Comparison of ENCODE assay signal across 7 cellular contexts in genomic region chr15:20237256-20238020, GRCh38.
DNase-seq lines count a peak whose midpoint lies in the region; ATAC-seq, FAIRE-seq and TF ChIP-seq lines count a peak whose summit lies in the region.
"Not testable (repeated sequence)": the region's sequence is repeated elsewhere in the genome, so short reads cannot be mapped to it uniquely, and the experiment has no call there.

No MANE protein-coding gene starts in this region.

- not testable (repeated sequence) for H3K36me3 ChIP-seq in spleen

- ATAC-seq in Right ventricle myocardium inferior, result peak; percentile 12

- DNase-seq in AG20443 (ENCODE audit: low spot score) (peak; percentile 2), H4 (ENCODE audit: low spot score) (peak; percentile 7), RCC 7860 (ENCODE audit: low spot score) (peak; percentile 32), kidney tubule cell (ENCODE audit: low spot score) (peak; percentile 60), mesenteric fat pad (ENCODE audit: low spot score) (peak; percentile 79), spleen (peak; percentile 67)
- DNase-seq in Right ventricle myocardium inferior (ENCODE audit: missing footprints), result not testable (repeated sequence)

- 70 to 74% (median 74%) methylated on average over 13 of the region's 13 CpGs for WGBS in spleen, 5 donors

- not testable (repeated sequence) for H3K4me3 ChIP-seq in spleen

- not testable (repeated sequence) for H3K27ac ChIP-seq in spleen

- H3K4me1 ChIP-seq in spleen, result not testable (repeated sequence)

- intact Hi-C loops in Right ventricle myocardium inferior (cut with DNase I); spleen (cut with DNase I; ENCODE audit: low total_unique reads): not testable (repeated sequence)

- H3K27me3 ChIP-seq in spleen (replicated peaks in 1 of 7), result not testable (repeated sequence)

- not testable (repeated sequence) for TF ChIP-seq POLR2A in spleen (IDR thresholded peaks at IDR 0.05)

- not testable (repeated sequence) for TF ChIP-seq CTCF in spleen (IDR thresholded peaks at IDR 0.05 in 8 of 11, conservative IDR thresholded peaks at IDR 0.05 in 3 of 11)

- not testable (repeated sequence) for FAIRE-seq in RCC 7860 (lab: Jason Lieb, UNC)

- H3K9me3 ChIP-seq in spleen, result peaks cover 0 to 36% (median 0%) of the 10 kb centered on the region in 8 donors
